1 cellular context compared by ENCODE assay signal in the genomic region with DNA sequence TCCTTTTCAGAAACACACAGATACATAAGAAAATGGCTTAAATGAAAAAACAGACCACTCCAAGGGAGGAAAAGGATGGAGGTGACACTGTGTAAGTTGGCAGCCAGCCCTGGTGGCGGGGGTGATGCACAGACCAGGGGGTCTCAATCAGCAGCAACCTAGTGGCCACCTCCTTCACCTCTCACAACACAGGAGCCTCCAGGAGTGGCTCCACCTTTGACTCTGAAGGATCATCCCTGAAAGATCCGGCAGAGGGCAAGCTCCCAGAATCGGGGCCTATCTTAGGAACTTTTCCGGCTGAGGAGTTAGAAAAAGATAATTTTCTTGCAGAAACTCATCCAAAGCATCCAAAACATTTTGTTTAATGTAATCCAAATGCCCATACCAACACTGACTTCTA.
TF ChIP-seq lines count a peak whose summit lies in the region.

No MANE protein-coding gene starts in this region.

TF ChIP-seq in GM23338, 12 proteins besides CTCF, POLR2A, EP300 and RAD21 (continued from another document):
- no peak for TF ChIP-seq ZNF331 (CRISPR knock-in tag; IDR thresholded peaks at IDR 0.05; ENCODE audit: low read depth)
